In genomic region chr6:108074057-108074358, GRCh38 we compare ENCODE assay signal across 8 cellular contexts. TPM values are rescaled to one million over a fixed set of nuclear protein-coding genes. Genes with fewer than 3 reads are reported as not detected.
DNase-seq lines count a peak whose midpoint lies in the region; ATAC-seq and TF ChIP-seq lines count a peak whose summit lies in the region.

No MANE protein-coding gene starts in this region.

- H3K4me1 ChIP-seq in Karpas-422 (ENCODE audit: low read length) (peaks cover 26% of the 10 kb centered on the region), mucosa of stomach (ENCODE audit: control insufficient read depth, insufficient read depth, low read length) (no peaks in the 10 kb centered on the region)

- H3K4me3 ChIP-seq in BJ (ENCODE audit: low read depth, low read length) (peak overlapping the region; percentile 99), Karpas-422 (ENCODE audit: low read length) (peak overlapping the region; percentile 100), coronary artery (peak overlapping the region; percentile 82), mucosa of stomach (ENCODE audit: low read length) (peak overlapping the region; percentile 96)

- peaks cover 34% of the 10 kb centered on the region for H3K79me2 ChIP-seq in Karpas-422 (ENCODE audit: low read length)

- DNase-seq in BJ (ENCODE audit: low read depth): no peak
- no peak for DNase-seq in Karpas-422
- DNase-seq in coronary artery (ENCODE audit: low spot score): no peak
- DNase-seq in 8988T: no peak
- no peak for DNase-seq in NCI-H446 (lab: John Stamatoyannopoulos, UW)
- no peak for DNase-seq in NCI-H2196 (lab: John Stamatoyannopoulos, UW; ENCODE audit: unreplicated experiment)

- POLR2A ChIA-PET in BJ (lab: Charles Lee): no interaction called here

- H3K4me2 ChIP-seq in Karpas-422 (ENCODE audit: low read depth, low read length, poor library complexity, severe bottlenecking): peak overlapping the region; percentile 83

- H3K27ac ChIP-seq in Karpas-422 (ENCODE audit: low read length) (no peak overlapping the region), coronary artery (peak overlapping the region; percentile 76 to 81)

- H3K9me3 ChIP-seq in Karpas-422 (ENCODE audit: low read length): no peaks in the 10 kb centered on the region
- no peaks in the 10 kb centered on the region for H3K9me3 ChIP-seq in mucosa of stomach (ENCODE audit: control insufficient read depth, low read length)

- no peaks in the 10 kb centered on the region; the same call in 1 of the 2 replicates for H3K27me3 ChIP-seq in BJ (ENCODE audit: control insufficient read depth, insufficient read depth, low read length)
- H3K27me3 ChIP-seq in Karpas-422 (ENCODE audit: low read length): no peaks in the 10 kb centered on the region
- no peaks in the 10 kb centered on the region for H3K27me3 ChIP-seq in mucosa of stomach (ENCODE audit: control insufficient read depth, insufficient read depth, low read length)

- no peaks in the 10 kb centered on the region; the same call in 1 of the 2 replicates for H4K20me1 ChIP-seq in Karpas-422 (ENCODE audit: insufficient read depth, low read depth, low read length)

- CTCF ChIA-PET in BJ (lab: Yijun Ruan, JAX): no interaction called here

- no peaks in the 10 kb centered on the region for H3K36me3 ChIP-seq in BJ (ENCODE audit: control insufficient read depth, insufficient read depth, low read length)
- peaks cover 5% of the 10 kb centered on the region; the same call in 1 of the 2 replicates for H3K36me3 ChIP-seq in Karpas-422 (ENCODE audit: insufficient read depth, low read length)
- no peaks in the 10 kb centered on the region for H3K36me3 ChIP-seq in mucosa of stomach (ENCODE audit: control insufficient read depth, insufficient read depth, low read length)

- no peaks in the 10 kb centered on the region for H3K9me2 ChIP-seq in Karpas-422 (replicated peaks; ENCODE audit: insufficient read depth, low read length)

- peak overlapping the region; percentile 93 for H2AFZ ChIP-seq in Karpas-422 (ENCODE audit: low read length)

- TF ChIP-seq CTCF in BJ (IDR thresholded peaks at IDR 0.05; ENCODE audit: insufficient read depth, low read depth, low read length) (no peak), coronary artery (IDR thresholded peaks at IDR 0.05) (no peak)

- peak; percentile 42 for ATAC-seq in GM21447 (IDR thresholded peaks at IDR 0.05; ENCODE audit: unreplicated experiment)

- peak overlapping the region; percentile 99 for H3K9ac ChIP-seq in Karpas-422 (ENCODE audit: low read length)
- H3K9ac ChIP-seq in mucosa of stomach (ENCODE audit: low read length): peak overlapping the region; percentile 96

RNA-seq across cellular contexts. Expression of gene OSTM1, which starts 0.5 kb away (rescaled TPM):
- polyA plus RNA-seq in BJ (2011; rRNA removed): 20.1 and 33.6 TPM in 2 replicates
- polyA minus RNA-seq in BJ (2011; rRNA and poly(A)+ RNA removed): 14.5 and 23.0 TPM in 2 replicates
- total RNA-seq in Karpas-422 (2014; rRNA removed; shearing (Covaris generic); ENCODE audit: low replicate concordance): 27.1 and 60.3 TPM in 2 replicates
